9 cellular contexts compared by ENCODE assay signal in the genomic region with DNA sequence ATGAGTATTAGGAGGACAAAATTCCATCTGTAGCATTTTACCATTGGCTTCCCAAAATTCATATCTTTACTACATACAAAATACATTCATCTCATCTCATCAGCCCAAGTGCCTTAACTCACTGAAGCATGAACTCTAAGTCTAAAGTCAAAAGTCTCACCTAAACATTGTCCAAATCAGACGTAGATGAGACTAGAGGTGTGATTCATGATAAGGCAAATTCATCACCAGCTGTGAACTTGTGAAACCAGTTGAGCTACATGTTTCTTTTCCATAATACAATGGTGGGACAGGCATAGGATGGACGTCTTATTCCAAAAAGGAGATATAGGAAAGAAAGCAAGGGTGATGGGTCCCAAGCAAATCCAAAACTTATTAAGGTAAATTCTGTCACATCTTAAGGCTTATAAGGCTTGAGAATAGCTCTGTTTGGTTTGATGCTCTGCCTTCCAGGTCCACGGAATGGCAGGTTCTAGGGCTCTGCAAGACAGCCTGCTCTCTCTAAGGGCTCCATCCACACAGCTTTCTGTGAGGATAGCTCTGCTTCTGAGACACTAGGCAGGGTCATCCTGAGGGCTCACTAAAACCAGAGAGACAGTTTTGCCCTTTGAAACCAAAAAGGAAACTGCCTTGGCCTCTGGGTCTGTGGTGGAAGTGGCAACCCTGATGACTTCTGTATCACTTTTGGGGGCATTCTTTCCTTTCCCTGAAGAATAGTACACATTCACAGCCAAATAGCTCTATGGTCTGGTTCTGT. TPM values are rescaled to one million over a fixed set of nuclear protein-coding genes. Genes with fewer than 3 reads are reported as not detected.
A peak's percentile ranks its signal among the peaks of the same experiment; 100 is the strongest.
DNase-seq lines count a peak whose midpoint lies in the region; ATAC-seq and TF ChIP-seq lines count a peak whose summit lies in the region.
"Had no signal": no experiment of that assay in that cellular context is flagged by ENCODE, and none has a peak within 500 bp of the region (broad histone marks: within the 10 kb centered on the region; RNA-seq: fewer than 3 reads in every experiment).

No MANE protein-coding gene starts in this region.

- peaks cover 26 to 46% (median 35%) of the 10 kb centered on the region in 4 donors for H3K4me1 Mint-ChIP-seq in CD4-positive, alpha-beta memory T cell
- peaks cover 42% of the 10 kb centered on the region for H3K4me1 Mint-ChIP-seq in activated CD8-positive, alpha-beta T cell treated with anti-CD3 and anti-CD28 coated beads, Interleukin-2, amount 10 ng/mL, durations not matched to agents 7 days and 5 days (ENCODE audit: low read depth)

- H3F3A ChIP-seq in SK-N-SH (replicated peaks; ENCODE audit: insufficient read depth) (no peaks in the 10 kb centered on the region), smooth muscle cell (ENCODE audit: low read depth) (no peaks in the 10 kb centered on the region)

- H3K79me2 ChIP-seq in SK-N-SH (ENCODE audit: insufficient read depth) = no peaks in the 10 kb centered on the region
- H3K79me2 ChIP-seq in smooth muscle cell (ENCODE audit: low read depth) = no peaks in the 10 kb centered on the region

- no peaks in the 10 kb centered on the region for H3K9me2 ChIP-seq in SK-N-SH

- H3K4me2 ChIP-seq in SK-N-SH = no peak overlapping the region
- no peak overlapping the region for H3K4me2 ChIP-seq in smooth muscle cell

- ATAC-seq in GM19025 (IDR thresholded peaks at IDR 0.05; ENCODE audit: low read depth, unreplicated experiment) (peak; percentile 55), HG03060 (IDR thresholded peaks at IDR 0.05; ENCODE audit: low read depth, unreplicated experiment) (peak; percentile 45), HG02973 (IDR thresholded peaks at IDR 0.05; ENCODE audit: unreplicated experiment) (no peak)
- ATAC-seq in activated CD8-positive, alpha-beta T cell treated with anti-CD3 and anti-CD28 coated beads, Interleukin-2, amount 10 ng/mL, durations not matched to agents 7 days and 5 days = peak; percentile 63

- no peaks in the 10 kb centered on the region for H3K36me3 ChIP-seq in CD4-positive, alpha-beta memory T cell (ENCODE audit: insufficient read depth, low read length)
- H3K36me3 ChIP-seq in SK-N-SH (replicated peaks in 1 of 2; ENCODE audit: control insufficient read depth in 1 of 2, insufficient read depth in 2 of 2, low read length in 1 of 2) (peaks cover 0 to 5% of the 10 kb centered on the region in 2 experiments), smooth muscle cell (ENCODE audit: low read depth) (no peaks in the 10 kb centered on the region)

- H2AFZ ChIP-seq in SK-N-SH (ENCODE audit: low read depth) (no peak overlapping the region), smooth muscle cell (ENCODE audit: low read depth) (no peak overlapping the region)

- peaks cover 18 to 45% of the 10 kb centered on the region in 2 donors for H3K36me3 Mint-ChIP-seq in CD4-positive, alpha-beta memory T cell
- H3K36me3 Mint-ChIP-seq in activated CD8-positive, alpha-beta T cell treated with anti-CD3 and anti-CD28 coated beads, Interleukin-2, amount 10 ng/mL, durations not matched to agents 7 days and 5 days (ENCODE audit: low read depth) = peaks cover 51% of the 10 kb centered on the region

- intact Hi-C loops in CD4-positive, alpha-beta memory T cell (cut with micrococcal nuclease) = no loop called here

- CTCF ChIA-PET in CD4-positive, alpha-beta memory T cell (lab: Charles Lee; ENCODE audit: partially characterized antibody) = interaction anchor here (10.2 kb wide), 1 partner anchor 9 kb away, joined by 141 read pairs; no protein-coding TSS in a partner anchor
- CTCF ChIA-PET in activated CD8-positive, alpha-beta T cell treated with anti-CD3 and anti-CD28 coated beads, Interleukin-2, amount 10 ng/mL, durations not matched to agents 7 days and 5 days (lab: Charles Lee) = interaction anchor here (0.7 to 2.3 kb wide), 7 partner anchors 9 to 155 kb away, joined by 3 to 12 read pairs (median 6); a partner anchor contains a TSS
- CTCF ChIA-PET in SK-N-SH (lab: Yijun Ruan, JAX) = interaction anchor here (0.9 to 2.6 kb wide), 3 partner anchors 8 to 11 kb away, joined by 3 to 11 read pairs (median 9); a partner anchor contains a TSS

- no peaks in the 10 kb centered on the region for H4K20me1 ChIP-seq in SK-N-SH (ENCODE audit: insufficient read depth)
- no peaks in the 10 kb centered on the region for H4K20me1 ChIP-seq in smooth muscle cell (ENCODE audit: low read depth)

- no peaks in the 10 kb centered on the region for H3K27me3 ChIP-seq in CD4-positive, alpha-beta memory T cell (ENCODE audit: insufficient read depth, low read length)
- H3K27me3 ChIP-seq in SK-N-SH (ENCODE audit: insufficient read depth) = no peaks in the 10 kb centered on the region
- H3K27me3 ChIP-seq in smooth muscle cell (ENCODE audit: low read depth) = peaks cover 26% of the 10 kb centered on the region

- peaks cover 26% of the 10 kb centered on the region for H3K4me1 ChIP-seq in CD4-positive, alpha-beta memory T cell (ENCODE audit: insufficient read depth, low read length)
- H3K4me1 ChIP-seq in SK-N-SH (ENCODE audit: control insufficient read depth in 1 of 2, insufficient read depth in 2 of 2, low read depth in 1 of 2, low read length in 1 of 2) (no peaks in the 10 kb centered on the region), smooth muscle cell (ENCODE audit: low read depth) (no peaks in the 10 kb centered on the region)

- H3K9me3 Mint-ChIP-seq in CD4-positive, alpha-beta memory T cell = peaks cover 0 to 2% (median 0%) of the 10 kb centered on the region in 8 donors
- no peaks in the 10 kb centered on the region for H3K9me3 Mint-ChIP-seq in activated CD8-positive, alpha-beta T cell treated with anti-CD3 and anti-CD28 coated beads, Interleukin-2, amount 10 ng/mL, durations not matched to agents 7 days and 5 days (ENCODE audit: insufficient read depth)

- no peaks in the 10 kb centered on the region for H3K9me3 ChIP-seq in CD4-positive, alpha-beta memory T cell (ENCODE audit: control insufficient read depth in 1 of 2, low read length in 2 of 2)
- H3K9me3 ChIP-seq in SK-N-SH (no peaks in the 10 kb centered on the region), smooth muscle cell (replicated peaks; ENCODE audit: low read depth) (no peaks in the 10 kb centered on the region)

- no peak overlapping the region for H3K4me3 ChIP-seq in CD4-positive, alpha-beta memory T cell (ENCODE audit: low read length in 2 of 2)
- no peak overlapping the region for H3K4me3 ChIP-seq in SK-N-SH (ENCODE audit: low read depth in 2 of 2, low read length in 1 of 2)
- no peak overlapping the region for H3K4me3 ChIP-seq in smooth muscle cell

- DNase-seq in CD4-positive, alpha-beta memory T cell = no peak
- DNase-seq in activated CD8-positive, alpha-beta T cell treated with anti-CD3 and anti-CD28 coated beads, Interleukin-2, amount 10 ng/mL, durations not matched to agents 7 days and 5 days = no peak
- DNase-seq in COLO668 (lab: John Stamatoyannopoulos, UW; ENCODE audit: unreplicated experiment) = no peak
- no peak for DNase-seq in SK-N-SH
- DNase-seq in smooth muscle cell (lab: John Stamatoyannopoulos, UW; ENCODE audit: unreplicated experiment) = no peak
- DNase-seq: NCI-H1092 treated with DMSO at 0.1 percent for 48 hours had no signal

- TF ChIP-seq CTCF in SK-N-SH (IDR thresholded peaks at IDR 0.05) (no peak), smooth muscle cell (IDR thresholded peaks at IDR 0.05; ENCODE audit: borderline replicate concordance, insufficient read depth, poor library complexity, severe bottlenecking) (no peak)

- H3K27ac ChIP-seq in CD4-positive, alpha-beta memory T cell (ENCODE audit: low read depth, low read length) = no peak overlapping the region
- H3K27ac ChIP-seq in SK-N-SH (ENCODE audit: low read depth in 2 of 2, low read length in 1 of 2) = no peak overlapping the region
- H3K27ac ChIP-seq in smooth muscle cell (ENCODE audit: low read depth) = no peak overlapping the region

- 82% methylated on average over 2 of the region's 3 CpGs for WGBS in SK-N-SH (ENCODE audit: low lambda C conversion rate)
- 77% methylated on average over 3 of the region's 3 CpGs for WGBS in smooth muscle cell (ENCODE audit: low lambda C conversion rate)

- H3K9ac ChIP-seq in SK-N-SH = no peak overlapping the region
- no peak overlapping the region for H3K9ac ChIP-seq in smooth muscle cell (ENCODE audit: low read depth)

- TF ChIP-seq EP300 in SK-N-SH (IDR thresholded peaks at IDR 0.05; ENCODE audit: borderline replicate concordance in 1 of 2, low read depth in 1 of 2, low read length in 1 of 2) = no peak

- H3K4me3 Mint-ChIP-seq in CD4-positive, alpha-beta memory T cell = no peak overlapping the region
- H3K4me3 Mint-ChIP-seq in activated CD8-positive, alpha-beta T cell treated with anti-CD3 and anti-CD28 coated beads, Interleukin-2, amount 10 ng/mL, durations not matched to agents 7 days and 5 days = no peak overlapping the region

- POLR2A ChIA-PET in CD4-positive, alpha-beta memory T cell (lab: Charles Lee; ENCODE audit: partially characterized antibody) = interaction anchor here (1.2 kb wide), 1 partner anchor 9 kb away, joined by 3 read pairs; a partner anchor contains a TSS
- POLR2A ChIA-PET in activated CD8-positive, alpha-beta T cell treated with anti-CD3 and anti-CD28 coated beads, Interleukin-2, amount 10 ng/mL, durations not matched to agents 7 days and 5 days (lab: Charles Lee) = interaction anchor here (1.5 kb wide), 1 partner anchor 10 kb away, joined by 7 read pairs; a partner anchor contains a TSS
- POLR2A ChIA-PET in SK-N-SH (lab: Yijun Ruan, JAX) = no interaction called here

- H3K27me3 Mint-ChIP-seq in CD4-positive, alpha-beta memory T cell = no peaks in the 10 kb centered on the region
- H3K27me3 Mint-ChIP-seq in activated CD8-positive, alpha-beta T cell treated with anti-CD3 and anti-CD28 coated beads, Interleukin-2, amount 10 ng/mL, durations not matched to agents 7 days and 5 days (ENCODE audit: low read depth) = no peaks in the 10 kb centered on the region

- TF ChIP-seq RAD21 in SK-N-SH (IDR thresholded peaks at IDR 0.05; ENCODE audit: low read length) = no peak

- peak overlapping the region in 5 of 7 donors; percentile 3 to 59 (median 48) for H3K27ac Mint-ChIP-seq in CD4-positive, alpha-beta memory T cell
- peak overlapping the region; percentile 33 for H3K27ac Mint-ChIP-seq in activated CD8-positive, alpha-beta T cell treated with anti-CD3 and anti-CD28 coated beads, Interleukin-2, amount 10 ng/mL, durations not matched to agents 7 days and 5 days

RNA-seq across cellular contexts. Expression of a gene that starts 9.6 kb away (rescaled TPM):
- 10 to 100 TPM; 30.1 to 31.2 TPM for total RNA-seq in CD4-positive, alpha-beta memory T cell
- polyA plus RNA-seq in CD4-positive, alpha-beta memory T cell = 10 to 100 TPM; 13.1 to 24.1 TPM
- 10 to 100 TPM; 37.3 to 37.6 TPM for total RNA-seq in activated CD8-positive, alpha-beta T cell treated with anti-CD3 and anti-CD28 coated beads, Interleukin-2, amount 10 ng/mL, durations not matched to agents 7 days and 5 days
- polyA plus RNA-seq in SK-N-SH (2012; rRNA removed) = 0.84 and 1.0 TPM in 2 replicates
- 1.9 TPM in 2 replicates for polyA plus RNA-seq in SK-N-SH (2012; cell fraction: cytosol; rRNA removed)
- polyA plus RNA-seq in SK-N-SH (2012; cell fraction: nucleus; rRNA removed) = 1.3 and 1.6 TPM in 2 replicates
- 0.72 and 2.3 TPM in 2 replicates for total RNA-seq in smooth muscle cell
- 0.24 and 1.0 TPM in 2 replicates for polyA plus RNA-seq in smooth muscle cell

RNA-seq across cellular contexts. Expression of a gene that starts 35.0 kb away (rescaled TPM):
- 10 to 100 TPM; 11.5 to 11.9 TPM for total RNA-seq in CD4-positive, alpha-beta memory T cell
- 10 to 100 TPM; 10.9 to 16.8 TPM for polyA plus RNA-seq in CD4-positive, alpha-beta memory T cell
- 10 to 100 TPM; 13.1 to 13.7 TPM for total RNA-seq in activated CD8-positive, alpha-beta T cell treated with anti-CD3 and anti-CD28 coated beads, Interleukin-2, amount 10 ng/mL, durations not matched to agents 7 days and 5 days
- 12.2 and 16.3 TPM in 2 replicates for polyA plus RNA-seq in SK-N-SH (2012; rRNA removed)
- polyA plus RNA-seq in SK-N-SH (2012; cell fraction: cytosol; rRNA removed) = 15.7 and 16.2 TPM in 2 replicates
- polyA plus RNA-seq in SK-N-SH (2012; cell fraction: nucleus; rRNA removed) = 13.4 and 27.8 TPM in 2 replicates
- 10.1 and 13.7 TPM in 2 replicates for total RNA-seq in smooth muscle cell
- 6.1 TPM in 2 replicates for polyA plus RNA-seq in smooth muscle cell
